ENCODE assay signal across 7 cellular contexts in the genomic region with DNA sequence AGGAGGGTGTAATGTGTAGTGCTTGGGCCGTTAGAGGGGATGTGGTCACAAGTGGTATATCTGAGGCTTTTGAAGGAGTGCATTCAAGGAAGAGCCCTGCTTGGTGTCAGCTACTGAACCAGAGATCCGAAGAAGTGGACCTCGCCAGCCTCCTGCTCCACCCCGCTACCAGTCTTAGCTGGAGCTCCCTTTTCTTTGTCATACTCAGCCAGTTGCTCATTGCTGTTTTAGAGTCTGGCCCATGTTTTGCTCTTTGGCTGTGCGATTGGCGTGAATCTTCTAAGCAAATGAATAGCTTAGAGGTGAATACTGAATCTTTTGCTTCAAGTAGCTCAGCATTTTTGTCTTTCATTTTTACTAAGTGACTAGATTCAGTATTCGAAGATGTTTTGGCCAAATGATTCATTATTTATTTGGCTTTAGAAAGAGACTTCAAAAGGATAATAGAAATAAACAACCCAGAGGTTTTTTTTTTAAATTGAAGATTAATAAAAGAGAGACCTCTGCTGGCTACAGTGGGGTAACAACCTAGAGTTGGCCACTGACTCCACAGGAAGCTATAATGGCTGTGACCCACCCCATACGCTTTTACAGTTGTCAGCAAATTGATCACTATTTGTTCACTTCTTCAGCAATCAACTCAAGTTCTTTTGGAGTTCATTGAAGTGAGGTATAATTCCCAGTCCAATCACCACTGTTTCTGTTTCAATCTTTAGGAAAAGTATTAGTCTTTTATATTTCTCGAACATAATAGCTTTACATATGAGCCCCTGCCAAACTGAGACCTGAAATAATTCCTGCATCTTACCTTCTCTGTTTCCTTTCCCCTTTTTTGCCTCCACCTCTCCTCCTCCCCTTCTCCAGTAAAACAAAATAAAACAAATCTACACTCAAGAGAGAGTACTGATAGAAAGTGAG. TPM values are rescaled to one million over a fixed set of nuclear protein-coding genes. Genes with fewer than 3 reads are reported as not detected.
A peak's percentile ranks its signal among the peaks of the same experiment; 100 is the strongest.
DNase-seq lines count a peak whose midpoint lies in the region; ATAC-seq, FAIRE-seq and TF ChIP-seq lines count a peak whose summit lies in the region.

No MANE protein-coding gene starts in this region.

- peaks cover 9 to 50% (median 19%) of the 10 kb centered on the region in 4 donors for H3K4me1 ChIP-seq in transverse colon

- H3K4me3 ChIP-seq in GM08714 (ENCODE audit: low read length) (peak overlapping the region; percentile 61; the same call in 1 of the 2 replicates), transverse colon (peak overlapping the region in 1 of 4 donors; percentile 17)

- H3K27ac ChIP-seq in transverse colon: peak overlapping the region; percentile 72 to 80 (median 75)

- no peak for TF ChIP-seq EP300 in Ishikawa (IDR thresholded peaks at IDR 0.05; ENCODE audit: borderline replicate concordance)
- no peak for TF ChIP-seq EP300 in transverse colon (IDR thresholded peaks at IDR 0.05; ENCODE audit: low read depth)

- no peaks in the 10 kb centered on the region for H3K36me3 Mint-ChIP-seq in memory B cell

- peak; percentile 47 for TF ChIP-seq RAD21 in Ishikawa (IDR thresholded peaks at IDR 0.05; ENCODE audit: low read depth)

- TF ChIP-seq POLR2A in transverse colon (IDR thresholded peaks at IDR 0.05): no peak

- no peaks in the 10 kb centered on the region for H3K27me3 ChIP-seq in transverse colon

- TF ChIP-seq CTCF in transverse colon (IDR thresholded peaks at IDR 0.05): peak; percentile 50 to 67 (median 63)

- H3K4me3 Mint-ChIP-seq in memory B cell: peak overlapping the region; percentile 43

- H3K36me3 ChIP-seq in transverse colon: no peaks in the 10 kb centered on the region

- no peaks in the 10 kb centered on the region for H3K9me3 ChIP-seq in transverse colon

- no peaks in the 10 kb centered on the region for H3K9me3 Mint-ChIP-seq in memory B cell

- H3K4me1 Mint-ChIP-seq in memory B cell: peaks cover 20% of the 10 kb centered on the region

- DNase-seq in dermis blood vessel endothelial cell (peak; percentile 75), memory B cell (ENCODE audit: low spot score in 2 of 2) (peak in 1 of 2 donors; percentile 26), transverse colon (peak; percentile 46)

- H3K27me3 Mint-ChIP-seq in memory B cell: no peaks in the 10 kb centered on the region

- intact Hi-C loops in transverse colon (cut with DNase I; ENCODE audit: low total_unique reads): no loop called here

- ATAC-seq in GM21526 (IDR thresholded peaks at IDR 0.05; ENCODE audit: low FRiP score, unreplicated experiment) (peak; percentile 51), memory B cell (ENCODE audit: low read depth) (peak; percentile 85)

- H3K27ac Mint-ChIP-seq in memory B cell: peak overlapping the region; percentile 85

- peak; percentile 78 for FAIRE-seq in TTC549 (lab: Jason Lieb, UNC)

- WGBS in transverse colon (ENCODE audit: low coverage in 1 of 2), 2 donors: 28 to 36% methylated on average over 9 of the region's 9 CpGs

- in situ Hi-C loops in transverse colon (cut with MboI; ENCODE audit: low pct_ligation_motif_present in 1 of 4, low pct_unique_long_range_greater_than_20kb in 1 of 4, low sequenced_read_pairs in 3 of 4): no loop called here

TF ChIP-seq in Ishikawa, 13 proteins besides CTCF, POLR2A, EP300 and RAD21:
- TF ChIP-seq MAX (IDR thresholded peaks at IDR 0.05) (no peak), TAF1 (IDR thresholded peaks at IDR 0.05; ENCODE audit: low read depth) (no peak), NFIC (IDR thresholded peaks at IDR 0.05) (no peak)
- TF ChIP-seq, protein P1, sequence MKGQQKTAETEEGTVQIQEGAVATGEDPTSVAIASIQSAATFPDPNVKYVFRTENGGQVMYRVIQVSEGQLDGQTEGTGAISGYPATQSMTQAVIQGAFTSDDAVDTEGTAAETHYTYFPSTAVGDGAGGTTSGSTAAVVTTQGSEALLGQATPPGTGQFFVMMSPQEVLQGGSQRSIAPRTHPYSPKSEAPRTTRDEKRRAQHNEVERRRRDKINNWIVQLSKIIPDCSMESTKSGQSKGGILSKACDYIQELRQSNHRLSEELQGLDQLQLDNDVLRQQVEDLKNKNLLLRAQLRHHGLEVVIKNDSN (IDR thresholded peaks at IDR 0.05): no peak

RNA-seq across cellular contexts. Expression of gene CDKN1B, which starts 19.9 kb away (rescaled TPM):
- total RNA-seq in dermis blood vessel endothelial cell (67.7 and 75.4 TPM in 2 replicates), transverse colon (10 to 100 TPM; 14.1 to 58.3 (median 54.1) TPM)

RNA-seq across cellular contexts. Expression of gene GPR19, which starts 41.0 kb away (rescaled TPM):
- 0.17 and 0.84 TPM in 2 replicates for total RNA-seq in dermis blood vessel endothelial cell
- not detected for total RNA-seq in transverse colon

RNA-seq across cellular contexts. Expression of gene APOLD1, which starts 48.4 kb away (rescaled TPM):
- total RNA-seq in dermis blood vessel endothelial cell: 35.6 and 63.8 TPM in 2 replicates
- total RNA-seq in transverse colon: 10 to 100 TPM in 2 of 4 donors, 1 to 10 TPM in 2; 3.0 to 11.3 (median 7.7) TPM
